Comparison of ENCODE assay signal across 8 cellular contexts in the genomic region with DNA sequence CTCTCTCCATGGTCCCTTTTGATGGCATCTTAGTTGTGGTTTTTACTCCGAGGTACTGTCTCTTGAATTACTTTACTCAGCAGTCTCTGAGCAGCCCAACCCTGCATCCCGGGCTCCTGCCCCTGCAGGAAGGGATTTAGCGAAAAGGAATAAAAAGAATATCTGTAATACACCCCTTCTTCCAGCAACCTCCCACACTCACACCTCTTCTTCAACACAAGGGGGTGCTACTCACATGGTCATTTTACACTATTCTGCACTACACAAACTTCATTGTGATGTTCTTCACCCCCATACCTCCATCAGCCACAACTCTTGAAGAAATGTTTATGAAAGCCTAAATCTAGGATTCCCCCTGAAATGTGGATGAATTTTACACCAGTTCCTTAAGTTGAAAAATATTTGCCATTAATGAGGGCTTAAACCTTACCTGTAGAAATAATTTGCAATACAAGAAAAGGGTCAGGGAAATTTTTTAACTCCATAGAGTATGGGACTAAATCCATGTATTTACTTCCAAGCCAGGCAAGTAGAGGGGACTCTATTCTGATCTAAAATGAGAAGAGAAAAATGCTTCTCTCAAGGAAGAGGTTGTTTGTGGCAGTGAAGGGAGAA. TPM values are rescaled to one million over a fixed set of nuclear protein-coding genes. Genes with fewer than 3 reads are reported as not detected.
DNase-seq lines count a peak whose midpoint lies in the region; ATAC-seq and TF ChIP-seq lines count a peak whose summit lies in the region.

No MANE protein-coding gene starts in this region.

- peaks cover 5% of the 10 kb centered on the region for H3K9me3 Mint-ChIP-seq in progenitor cell of endocrine pancreas (ENCODE audit: low read depth)

- ATAC-seq in GM19043 (IDR thresholded peaks at IDR 0.05; ENCODE audit: low read depth, unreplicated experiment) (peak; percentile 84), HG03196 (IDR thresholded peaks at IDR 0.05; ENCODE audit: unreplicated experiment) (peak; percentile 73)

- peak overlapping the region; percentile 8 for H3K27ac Mint-ChIP-seq in progenitor cell of endocrine pancreas

- H3K4me3 Mint-ChIP-seq in progenitor cell of endocrine pancreas (ENCODE audit: low read depth) = no peak overlapping the region

- H3K27me3 Mint-ChIP-seq in progenitor cell of endocrine pancreas = peaks cover 3% of the 10 kb centered on the region

- no peaks in the 10 kb centered on the region for H3K36me3 Mint-ChIP-seq in progenitor cell of endocrine pancreas (ENCODE audit: insufficient read depth)

- DNase-seq in DMS 273 (lab: John Stamatoyannopoulos, UW; ENCODE audit: unreplicated experiment) = peak; percentile 74
- peak; percentile 44 for DNase-seq in NCI-H510A treated with DMSO at 0.1 percent for 48 hours (lab: John Stamatoyannopoulos, UW)
- DNase-seq in activated T-cell treated with anti-CD3 and anti-CD28 coated beads, Interleukin-2, amount 50 U/mL, for 48 hours = peak; percentile 24 to 25
- peak; percentile 42 for DNase-seq in glomerular endothelial cell (ENCODE audit: extremely low read depth, low read depth, low spot score)
- DNase-seq in progenitor cell of endocrine pancreas (ENCODE audit: low spot score, unreplicated experiment) = no peak
- no peak for DNase-seq in islet precursor cell

- H3K4me1 Mint-ChIP-seq in progenitor cell of endocrine pancreas (ENCODE audit: low read depth) = peaks cover 13% of the 10 kb centered on the region

- TF ChIP-seq CTCF in progenitor cell of endocrine pancreas (IDR thresholded peaks at IDR 0.05; ENCODE audit: unreplicated experiment) = peak; percentile 76

RNA-seq across cellular contexts. Expression of a gene that starts 26.0 kb away (rescaled TPM):
- not detected in 2 replicates for total RNA-seq in glomerular endothelial cell
- not detected in 2 replicates for total RNA-seq in progenitor cell of endocrine pancreas

RNA-seq across cellular contexts. Expression of a gene that starts 58.8 kb away (rescaled TPM):
- 46.5 and 65.6 TPM in 2 replicates for total RNA-seq in glomerular endothelial cell
- 88.6 and 89.9 TPM in 2 replicates for total RNA-seq in progenitor cell of endocrine pancreas

Comparison
In these comparisons a context has a peak if more than half of its experiments do, and no peak if none do; other contexts are left out.
1. DNase-seq: peak in DMS 273 (single experiment), NCI-H510A treated with DMSO at 0.1 percent for 48 hours (single experiment), activated T-cell treated with anti-CD3 and anti-CD28 coated beads, Interleukin-2, amount 50 U/mL, for 48 hours (2 of 2) and glomerular endothelial cell (single experiment); none in progenitor cell of endocrine pancreas (single experiment) and islet precursor cell (single experiment).